ENCODE assay signal across 8 cellular contexts in genomic region chr1:13748610-13749505, GRCh38. TPM values are rescaled to one million over a fixed set of nuclear protein-coding genes. Genes with fewer than 3 reads are reported as not detected.
DNase-seq lines count a peak whose midpoint lies in the region; ATAC-seq and TF ChIP-seq lines count a peak whose summit lies in the region.

No MANE protein-coding gene starts in this region.

- H3K14ac ChIP-seq in IMR-90 (replicated peaks; ENCODE audit: low read depth, low read length): peak overlapping the region; percentile 81

- ATAC-seq in GM21529 (IDR thresholded peaks at IDR 0.05; ENCODE audit: unreplicated experiment): peak; percentile 71
- ATAC-seq in IMR-90 (ENCODE audit: low read depth): peak; percentile 89

- peak overlapping the region; percentile 82 for H3K4ac ChIP-seq in IMR-90 (ENCODE audit: low read depth, low read length)

- peak overlapping the region; percentile 18 for H2AK9ac ChIP-seq in IMR-90 (replicated peaks; ENCODE audit: low read depth, low read length, poor library complexity)

- peak overlapping the region; percentile 89 to 94 for H4K8ac ChIP-seq in IMR-90 (ENCODE audit: low read depth in 2 of 2, low read length in 2 of 2)

- peak; percentile 85 for TF ChIP-seq POLR2A in IMR-90 (IDR thresholded peaks at IDR 0.05; ENCODE audit: low read depth, low read length)

- H3K56ac ChIP-seq in IMR-90 (ENCODE audit: extremely low read depth, insufficient read depth, low read length): peak overlapping the region; percentile 80; the same call in 1 of the 2 replicates

- peaks cover 77% of the 10 kb centered on the region for H3K79me2 ChIP-seq in OCI-LY3 (ENCODE audit: low read length)

- peak overlapping the region; percentile 94 for H2AFZ ChIP-seq in IMR-90 (replicated peaks; ENCODE audit: low read length, poor library complexity)
- no peak overlapping the region for H2AFZ ChIP-seq in OCI-LY3 (ENCODE audit: low read depth, low read length)

- H3K27me3 ChIP-seq in IMR-90 (ENCODE audit: control insufficient read depth, insufficient read depth, low read length) (no peaks in the 10 kb centered on the region), OCI-LY3 (ENCODE audit: low read depth, low read length) (no peaks in the 10 kb centered on the region)

- H3K18ac ChIP-seq in IMR-90 (ENCODE audit: low read depth, low read length): peak overlapping the region; percentile 33

- H4K20me1 ChIP-seq in IMR-90 (ENCODE audit: insufficient read depth, low read length): peaks cover 25% of the 10 kb centered on the region
- peaks cover 56% of the 10 kb centered on the region for H4K20me1 ChIP-seq in OCI-LY3 (ENCODE audit: insufficient read depth, low read length)

- H2BK120ac ChIP-seq in IMR-90 (ENCODE audit: low read depth, low read length): peak overlapping the region; percentile 75

- peaks cover 8% of the 10 kb centered on the region for H3K9me1 ChIP-seq in IMR-90 (ENCODE audit: insufficient read depth, low read length)

- CTCF ChIA-PET in IMR-90 (lab: Yijun Ruan, JAX): interaction anchor here (0.7 kb wide), 1 partner anchor 35 kb away, joined by 3 read pairs; no protein-coding TSS in a partner anchor

- peak overlapping the region; percentile 91 for H3K23ac ChIP-seq in IMR-90 (ENCODE audit: low read depth, low read length)

- H3K27ac ChIP-seq in IMR-90 (ENCODE audit: insufficient read depth, low read length) (peak overlapping the region; percentile 58), OCI-LY3 (ENCODE audit: low read length) (peak overlapping the region; percentile 72), epithelial cell of prostate (peak overlapping the region; percentile 88)

- TF ChIP-seq CTCF in IMR-90 (conservative IDR thresholded peaks at IDR 0.05; ENCODE audit: low read depth, low read length) (peak; percentile 36), OCI-LY3 (IDR thresholded peaks at IDR 0.05; ENCODE audit: low read depth, low read length) (no peak)

- H3K4me1 ChIP-seq in IMR-90 (ENCODE audit: control insufficient read depth, insufficient read depth, low read length) (peaks cover 3% of the 10 kb centered on the region), OCI-LY3 (ENCODE audit: low read length) (peaks cover 41% of the 10 kb centered on the region)

- no peaks in the 10 kb centered on the region for H3K9me3 ChIP-seq in IMR-90 (ENCODE audit: control insufficient read depth, insufficient read depth, low read length)
- H3K9me3 ChIP-seq in OCI-LY3 (ENCODE audit: insufficient read depth, low read length): no peaks in the 10 kb centered on the region

- H4K5ac ChIP-seq in IMR-90 (ENCODE audit: low read depth, low read length): peak overlapping the region; percentile 32

- in situ Hi-C loops in IMR-90 (cut with MboI; ENCODE audit: low sequenced_read_pairs): no loop called here

- H2AK5ac ChIP-seq in IMR-90 (ENCODE audit: low read depth, low read length): peak overlapping the region; percentile 14; the same call in 1 of the 2 replicates

- H3K4me2 ChIP-seq in IMR-90 (ENCODE audit: low read depth, low read length) (peak overlapping the region; percentile 74), OCI-LY3 (ENCODE audit: low read length) (peak overlapping the region; percentile 97)

- WGBS in IMR-90 (ENCODE audit: extremely low coverage in 2 of 2, insufficient read length in 1 of 2), 2 experiments: 1% methylated on average over 16 of the region's 83 CpGs; no CpG with 5 or more reads in 1 of the 2 experiments

- TF ChIP-seq RAD21 in IMR-90 (IDR thresholded peaks at IDR 0.05; ENCODE audit: low read length): no peak

- BruUV-seq in IMR-90 (replicated peaks; lab: Mats Ljungman, UMichigan): no TSS peak

- H3K4me3 ChIP-seq in IMR-90 (ENCODE audit: insufficient read depth, low read depth, low read length) (peak overlapping the region; percentile 92), OCI-LY3 (ENCODE audit: low read length) (peak overlapping the region; percentile 97)

- peak overlapping the region; percentile 88 for H4K91ac ChIP-seq in IMR-90 (ENCODE audit: insufficient read depth, low read depth, low read length)

- H3K79me1 ChIP-seq in IMR-90 (ENCODE audit: low read depth in 1 of 2, low read length in 2 of 2): peaks cover 0 to 26% of the 10 kb centered on the region in 2 experiments; a peak in 2 of 4 replicates

- H2BK5ac ChIP-seq in IMR-90 (ENCODE audit: low read depth, low read length, poor library complexity, severe bottlenecking): peak overlapping the region; percentile 69

- H3K9ac ChIP-seq in IMR-90 (ENCODE audit: low read depth, low read length): peak overlapping the region; percentile 68
- H3K9ac ChIP-seq in OCI-LY3 (ENCODE audit: low read length): peak overlapping the region; percentile 76

- DNase-seq in DMS153 (lab: John Stamatoyannopoulos, UW) (peak; percentile 91), IMR-90 (peak; percentile 93), activated T-cell treated with anti-CD3 and anti-CD28 coated beads for 4 hours (peak; percentile 92), epithelial cell of prostate (ENCODE audit: low read depth, low spot score) (peak; percentile 68), mucosa of gallbladder (ENCODE audit: low spot score) (peak; percentile 97)
- peak; percentile 95 for DNase-seq in stimulated activated CD8-positive, alpha-beta memory T cell treated with anti-CD3 and anti-CD28 coated beads, Interleukin-4, amount 100 ng/mL, for 24 hours (ENCODE audit: low read depth)

- peaks cover 3% of the 10 kb centered on the region; the same call in 1 of the 2 replicates for H3K36me3 ChIP-seq in IMR-90 (ENCODE audit: control insufficient read depth, insufficient read depth, low read length)
- peaks cover 37% of the 10 kb centered on the region for H3K36me3 ChIP-seq in OCI-LY3 (replicated peaks; ENCODE audit: low read depth, low read length)

- H2BK20ac ChIP-seq in IMR-90 (ENCODE audit: low read depth, low read length): 0 out of 2 replicates have a peak overlapping the region, but pooled peaks have one; percentile 2

- dilution Hi-C loops in IMR-90 (cut with HindIII; ENCODE audit: low sequenced_read_pairs, unreplicated experiment): no loop called here

- intact Hi-C loops in IMR-90 (cut with micrococcal nuclease): loop anchor here (2.0 kb wide), 2 partner anchors 48 to 58 kb away; partner anchors contain the start of gene PRDM2

- H2BK15ac ChIP-seq in IMR-90 (ENCODE audit: low read depth, low read length): peak overlapping the region; percentile 7; the same call in 1 of the 3 replicates

- POLR2A ChIA-PET in IMR-90 (lab: Charles Lee; ENCODE audit: unreplicated experiment): interaction anchor here (1.0 kb wide), 1 partner anchor 39 kb away, joined by 3 read pairs; no protein-coding TSS in a partner anchor

TF ChIP-seq in IMR-90, 13 proteins besides CTCF, POLR2A, EP300 and RAD21:
- TF ChIP-seq MAFK (IDR thresholded peaks at IDR 0.05; ENCODE audit: low read depth, low read length) (no peak), MXI1 (IDR thresholded peaks at IDR 0.05; ENCODE audit: borderline replicate concordance, low read depth, low read length) (peak; percentile 66), MAZ (IDR thresholded peaks at IDR 0.05; ENCODE audit: borderline replicate concordance, low read depth, low read length) (peak; percentile 82; the same call in 1 of the 2 replicates)
- TF ChIP-seq, protein P1, sequence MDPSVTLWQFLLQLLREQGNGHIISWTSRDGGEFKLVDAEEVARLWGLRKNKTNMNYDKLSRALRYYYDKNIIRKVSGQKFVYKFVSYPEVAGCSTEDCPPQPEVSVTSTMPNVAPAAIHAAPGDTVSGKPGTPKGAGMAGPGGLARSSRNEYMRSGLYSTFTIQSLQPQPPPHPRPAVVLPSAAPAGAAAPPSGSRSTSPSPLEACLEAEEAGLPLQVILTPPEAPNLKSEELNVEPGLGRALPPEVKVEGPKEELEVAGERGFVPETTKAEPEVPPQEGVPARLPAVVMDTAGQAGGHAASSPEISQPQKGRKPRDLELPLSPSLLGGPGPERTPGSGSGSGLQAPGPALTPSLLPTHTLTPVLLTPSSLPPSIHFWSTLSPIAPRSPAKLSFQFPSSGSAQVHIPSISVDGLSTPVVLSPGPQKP (IDR thresholded peaks at IDR 0.05; ENCODE audit: borderline replicate concordance, low read depth, low read length): no peak

RNA-seq across cellular contexts. Expression of gene PRDM2, which starts 48.9 kb away (rescaled TPM):
- 3.4 and 4.7 TPM in 2 replicates for total RNA-seq in IMR-90 (2012; rRNA removed)
- polyA plus RNA-seq in IMR-90 (2012; rRNA removed): 8.4 and 8.9 TPM in 2 replicates
- polyA plus RNA-seq in IMR-90 (2012; cell fraction: cytosol; rRNA removed): 3.6 and 5.6 TPM in 2 replicates
- polyA plus RNA-seq in IMR-90 (2012; cell fraction: nucleus; rRNA removed; ENCODE audit: low replicate concordance): 15.1 and 38.5 TPM in 2 replicates
- 33.5 TPM for total RNA-seq in mucosa of gallbladder

Comparison
In these comparisons a context has a peak if more than half of its experiments do, and no peak if none do; other contexts are left out.
1. Peak in every context shown above with its lines: DNase-seq, ATAC-seq, H3K4me3 ChIP-seq and H3K27ac ChIP-seq.